Comparison of ENCODE assay signal across 1 cellular context in the genomic region with DNA sequence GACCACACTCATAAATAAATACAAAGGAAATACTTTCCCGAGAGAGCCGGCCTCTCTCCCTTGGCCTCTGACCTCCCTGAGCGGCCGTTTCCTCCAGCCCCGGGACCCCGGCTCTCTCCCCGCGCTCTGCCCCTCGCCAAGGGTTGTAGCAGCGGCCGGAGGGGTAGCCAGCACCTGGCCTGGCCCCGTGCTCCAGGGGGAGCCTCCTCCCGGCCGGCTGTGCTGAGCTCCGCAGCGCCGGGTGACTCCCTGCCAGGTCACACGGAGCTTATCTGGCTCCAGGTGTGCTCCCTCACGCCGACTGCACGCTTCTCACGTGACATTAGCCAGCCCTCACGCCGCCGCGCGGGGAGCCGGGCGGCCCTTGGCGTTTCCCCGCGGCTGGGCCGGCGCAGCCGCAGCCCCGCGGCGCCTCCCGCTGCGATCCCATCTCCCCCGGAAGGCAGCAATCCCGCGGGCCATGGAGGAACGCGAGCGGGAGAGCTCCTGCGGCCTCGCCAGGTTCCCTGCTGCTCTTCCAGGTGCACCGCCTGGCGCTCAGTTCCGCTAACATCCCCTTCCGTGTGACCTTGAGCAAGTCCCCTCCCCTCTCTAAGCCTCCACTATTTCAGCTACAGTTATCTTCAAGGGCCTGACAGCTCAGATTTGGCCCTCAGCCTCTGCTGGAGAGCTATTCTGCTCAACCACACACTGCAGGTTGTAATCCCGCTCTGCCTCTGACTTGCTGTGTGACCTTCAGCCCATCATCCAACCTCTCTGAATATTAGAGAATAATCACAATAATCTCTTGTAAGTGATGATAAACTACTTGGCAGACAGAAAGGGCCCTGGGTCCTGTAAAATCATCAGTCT.
TF ChIP-seq lines count a peak whose summit lies in the region.

No MANE protein-coding gene starts in this region.

TF ChIP-seq in K562, 482 proteins besides CTCF, POLR2A, EP300 and RAD21 (continued from another document and continues in another):
- TF ChIP-seq MXI1 (IDR thresholded peaks at IDR 0.05; ENCODE audit: low read depth, low read length) (0 out of 2 replicates have a peak, but pooled peaks have one; percentile 49), ZNF311 (CRISPR knock-in tag; IDR thresholded peaks at IDR 0.05) (0 out of 2 replicates have a peak, but pooled peaks have one; percentile 28), GATAD2A (IDR thresholded peaks at IDR 0.05) (peak; percentile 80; the same call in 1 of the 2 replicates), TAL1 (IDR thresholded peaks at IDR 0.05) (peak; percentile 44; the same call in 1 of the 2 replicates), ZFX (CRISPR knock-in tag; IDR thresholded peaks at IDR 0.05) (peak; percentile 46; the same call in 1 of the 2 replicates), NFXL1 (CRISPR knock-in tag; IDR thresholded peaks at IDR 0.05) (no peak), BRF1 (IDR thresholded peaks at IDR 0.05; ENCODE audit: borderline replicate concordance, extremely low read depth, insufficient read length) (no peak), HNRNPH1 (optimal IDR thresholded peaks at IDR 0.05; ENCODE audit: low read depth, low read length) (no peak), GABPA (tag; conservative IDR thresholded peaks at IDR 0.05; ENCODE audit: low read depth) (peak; percentile 62), CHD4 (IDR thresholded peaks at IDR 0.05; ENCODE audit: insufficient read depth, insufficient replicate concordance, low read depth, low read length, poor library complexity, severe bottlenecking) (peak; percentile 43), HINFP (tag; conservative IDR thresholded peaks at IDR 0.05; ENCODE audit: low read depth) (no peak), NR3C1 (CRISPR knock-in tag; IDR thresholded peaks at IDR 0.05) (no peak), BRCA1 (IDR thresholded peaks at IDR 0.05) (no peak), BRCA1 (CRISPR knock-in tag; IDR thresholded peaks at IDR 0.05) (no peak), HDAC1 (IDR thresholded peaks at IDR 0.05) (peak in 1 of 2 experiments; percentile 77; a peak in 2 of 4 replicates), POLR2G (IDR thresholded peaks at IDR 0.05; ENCODE audit: low read depth, low read length) (peak; percentile 87), MCM2 (IDR thresholded peaks at IDR 0.05; ENCODE audit: low read depth) (no peak), ZSCAN29 (IDR thresholded peaks at IDR 0.05) (no peak), NCOA2 (IDR thresholded peaks at IDR 0.05; ENCODE audit: partially characterized antibody in 2 of 2) (no peak), SIN3B (IDR thresholded peaks at IDR 0.05; ENCODE audit: low read depth) (no peak; the same call in 1 of the 2 replicates), ZNF239 (CRISPR knock-in tag; IDR thresholded peaks at IDR 0.05) (no peak), TAF9B (IDR thresholded peaks at IDR 0.05; ENCODE audit: partially characterized antibody) (no peak), E2F8 (IDR thresholded peaks at IDR 0.05; ENCODE audit: low read depth, partially characterized antibody) (no peak), SFPQ (IDR thresholded peaks at IDR 0.05; ENCODE audit: low read depth, low read length) (no peak), MEIS2 (IDR thresholded peaks at IDR 0.05; ENCODE audit: partially characterized antibody) (peak; percentile 72), ZNF512 (tag; IDR thresholded peaks at IDR 0.05) (no peak), RBM17 (IDR thresholded peaks at IDR 0.05; ENCODE audit: borderline replicate concordance, low read depth, low read length) (no peak), PYGO2 (tag; IDR thresholded peaks at IDR 0.05) (no peak), CXXC5 (CRISPR knock-in tag; IDR thresholded peaks at IDR 0.05) (peak; percentile 99), PKNOX1 (IDR thresholded peaks at IDR 0.05) (peak; percentile 73), ADNP (tag; IDR thresholded peaks at IDR 0.05) (peak; percentile 82; the same call in 1 of the 2 replicates), ZFP1 (CRISPR knock-in tag; IDR thresholded peaks at IDR 0.05) (no peak), ZNF589 (CRISPR knock-in tag; IDR thresholded peaks at IDR 0.05; ENCODE audit: low read depth) (peak; percentile 22; the same call in 1 of the 2 replicates), CBX8 (IDR thresholded peaks at IDR 0.05; ENCODE audit: borderline replicate concordance, extremely low read depth, low read depth, low read length, poor library complexity, severe bottlenecking) (no peak), HSF4 (CRISPR knock-in tag; IDR thresholded peaks at IDR 0.05; ENCODE audit: borderline replicate concordance) (no peak), POU5F1 (IDR thresholded peaks at IDR 0.05; ENCODE audit: borderline replicate concordance, low read depth, low read length, partially characterized antibody) (no peak), ETV5 (CRISPR knock-in tag; IDR thresholded peaks at IDR 0.05; ENCODE audit: low read depth) (no peak), MAFK (IDR thresholded peaks at IDR 0.05; ENCODE audit: low read length) (no peak), ZNF408 (CRISPR knock-in tag; IDR thresholded peaks at IDR 0.05; ENCODE audit: low read depth) (no peak), NCOA4 (IDR thresholded peaks at IDR 0.05; ENCODE audit: partially characterized antibody) (no peak)
- TF ChIP-seq, protein P1, sequence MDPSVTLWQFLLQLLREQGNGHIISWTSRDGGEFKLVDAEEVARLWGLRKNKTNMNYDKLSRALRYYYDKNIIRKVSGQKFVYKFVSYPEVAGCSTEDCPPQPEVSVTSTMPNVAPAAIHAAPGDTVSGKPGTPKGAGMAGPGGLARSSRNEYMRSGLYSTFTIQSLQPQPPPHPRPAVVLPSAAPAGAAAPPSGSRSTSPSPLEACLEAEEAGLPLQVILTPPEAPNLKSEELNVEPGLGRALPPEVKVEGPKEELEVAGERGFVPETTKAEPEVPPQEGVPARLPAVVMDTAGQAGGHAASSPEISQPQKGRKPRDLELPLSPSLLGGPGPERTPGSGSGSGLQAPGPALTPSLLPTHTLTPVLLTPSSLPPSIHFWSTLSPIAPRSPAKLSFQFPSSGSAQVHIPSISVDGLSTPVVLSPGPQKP (CRISPR knock-in tag; IDR thresholded peaks at IDR 0.05), result no peak
- TF ChIP-seq, protein P2, sequence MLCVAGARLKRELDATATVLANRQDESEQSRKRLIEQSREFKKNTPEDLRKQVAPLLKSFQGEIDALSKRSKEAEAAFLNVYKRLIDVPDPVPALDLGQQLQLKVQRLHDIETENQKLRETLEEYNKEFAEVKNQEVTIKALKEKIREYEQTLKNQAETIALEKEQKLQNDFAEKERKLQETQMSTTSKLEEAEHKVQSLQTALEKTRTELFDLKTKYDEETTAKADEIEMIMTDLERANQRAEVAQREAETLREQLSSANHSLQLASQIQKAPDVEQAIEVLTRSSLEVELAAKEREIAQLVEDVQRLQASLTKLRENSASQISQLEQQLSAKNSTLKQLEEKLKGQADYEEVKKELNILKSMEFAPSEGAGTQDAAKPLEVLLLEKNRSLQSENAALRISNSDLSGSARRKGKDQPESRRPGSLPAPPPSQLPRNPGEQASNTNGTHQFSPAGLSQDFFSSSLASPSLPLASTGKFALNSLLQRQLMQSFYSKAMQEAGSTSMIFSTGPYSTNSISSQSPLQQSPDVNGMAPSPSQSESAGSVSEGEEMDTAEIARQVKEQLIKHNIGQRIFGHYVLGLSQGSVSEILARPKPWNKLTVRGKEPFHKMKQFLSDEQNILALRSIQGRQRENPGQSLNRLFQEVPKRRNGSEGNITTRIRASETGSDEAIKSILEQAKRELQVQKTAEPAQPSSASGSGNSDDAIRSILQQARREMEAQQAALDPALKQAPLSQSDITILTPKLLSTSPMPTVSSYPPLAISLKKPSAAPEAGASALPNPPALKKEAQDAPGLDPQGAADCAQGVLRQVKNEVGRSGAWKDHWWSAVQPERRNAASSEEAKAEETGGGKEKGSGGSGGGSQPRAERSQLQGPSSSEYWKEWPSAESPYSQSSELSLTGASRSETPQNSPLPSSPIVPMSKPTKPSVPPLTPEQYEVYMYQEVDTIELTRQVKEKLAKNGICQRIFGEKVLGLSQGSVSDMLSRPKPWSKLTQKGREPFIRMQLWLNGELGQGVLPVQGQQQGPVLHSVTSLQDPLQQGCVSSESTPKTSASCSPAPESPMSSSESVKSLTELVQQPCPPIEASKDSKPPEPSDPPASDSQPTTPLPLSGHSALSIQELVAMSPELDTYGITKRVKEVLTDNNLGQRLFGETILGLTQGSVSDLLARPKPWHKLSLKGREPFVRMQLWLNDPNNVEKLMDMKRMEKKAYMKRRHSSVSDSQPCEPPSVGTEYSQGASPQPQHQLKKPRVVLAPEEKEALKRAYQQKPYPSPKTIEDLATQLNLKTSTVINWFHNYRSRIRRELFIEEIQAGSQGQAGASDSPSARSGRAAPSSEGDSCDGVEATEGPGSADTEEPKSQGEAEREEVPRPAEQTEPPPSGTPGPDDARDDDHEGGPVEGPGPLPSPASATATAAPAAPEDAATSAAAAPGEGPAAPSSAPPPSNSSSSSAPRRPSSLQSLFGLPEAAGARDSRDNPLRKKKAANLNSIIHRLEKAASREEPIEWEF (CRISPR knock-in tag; IDR thresholded peaks at IDR 0.05), result peak; percentile 73; the same call in 1 of the 2 replicates
- TF ChIP-seq, protein P3, sequence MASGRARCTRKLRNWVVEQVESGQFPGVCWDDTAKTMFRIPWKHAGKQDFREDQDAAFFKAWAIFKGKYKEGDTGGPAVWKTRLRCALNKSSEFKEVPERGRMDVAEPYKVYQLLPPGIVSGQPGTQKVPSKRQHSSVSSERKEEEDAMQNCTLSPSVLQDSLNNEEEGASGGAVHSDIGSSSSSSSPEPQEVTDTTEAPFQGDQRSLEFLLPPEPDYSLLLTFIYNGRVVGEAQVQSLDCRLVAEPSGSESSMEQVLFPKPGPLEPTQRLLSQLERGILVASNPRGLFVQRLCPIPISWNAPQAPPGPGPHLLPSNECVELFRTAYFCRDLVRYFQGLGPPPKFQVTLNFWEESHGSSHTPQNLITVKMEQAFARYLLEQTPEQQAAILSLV (tag; IDR thresholded peaks at IDR 0.05), result no peak
